In the genomic region with DNA sequence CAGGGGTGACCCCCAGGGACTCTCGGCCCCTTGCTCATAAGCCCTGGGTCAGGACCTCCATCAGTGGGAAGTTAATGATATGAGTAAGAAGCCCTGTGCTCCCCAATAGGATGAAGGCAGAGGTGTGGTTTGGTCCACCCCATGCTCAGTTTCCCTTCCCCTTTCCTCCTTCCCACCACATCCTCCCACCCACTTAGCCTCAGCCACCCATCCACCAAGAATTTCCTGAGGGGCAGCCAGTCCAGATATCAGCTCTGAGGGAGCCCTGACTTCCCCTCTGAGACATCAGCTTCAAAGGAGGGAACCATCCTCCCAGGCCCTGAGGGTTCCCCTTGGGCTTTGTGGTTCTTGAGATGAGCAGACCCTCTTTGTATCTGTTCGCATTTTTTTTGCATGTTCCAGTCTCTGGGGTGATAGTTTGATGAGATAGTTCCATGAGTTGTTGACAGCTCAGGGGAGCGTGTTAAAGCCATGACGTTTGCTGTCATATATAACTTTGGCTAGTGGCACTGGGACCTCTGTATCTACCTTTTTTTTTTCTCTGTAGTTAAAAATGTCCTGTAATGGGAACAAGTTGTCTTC, we compare ENCODE assay signal across 1 cellular context.
A peak's percentile ranks its signal among the peaks of the same experiment; 100 is the strongest.
TF ChIP-seq lines count a peak whose summit lies in the region.

No MANE protein-coding gene starts in this region.

TF ChIP-seq in GM12878, 131 proteins besides CTCF, POLR2A, EP300 and RAD21 (continued from another document and continues in another):
- TF ChIP-seq, protein P1, sequence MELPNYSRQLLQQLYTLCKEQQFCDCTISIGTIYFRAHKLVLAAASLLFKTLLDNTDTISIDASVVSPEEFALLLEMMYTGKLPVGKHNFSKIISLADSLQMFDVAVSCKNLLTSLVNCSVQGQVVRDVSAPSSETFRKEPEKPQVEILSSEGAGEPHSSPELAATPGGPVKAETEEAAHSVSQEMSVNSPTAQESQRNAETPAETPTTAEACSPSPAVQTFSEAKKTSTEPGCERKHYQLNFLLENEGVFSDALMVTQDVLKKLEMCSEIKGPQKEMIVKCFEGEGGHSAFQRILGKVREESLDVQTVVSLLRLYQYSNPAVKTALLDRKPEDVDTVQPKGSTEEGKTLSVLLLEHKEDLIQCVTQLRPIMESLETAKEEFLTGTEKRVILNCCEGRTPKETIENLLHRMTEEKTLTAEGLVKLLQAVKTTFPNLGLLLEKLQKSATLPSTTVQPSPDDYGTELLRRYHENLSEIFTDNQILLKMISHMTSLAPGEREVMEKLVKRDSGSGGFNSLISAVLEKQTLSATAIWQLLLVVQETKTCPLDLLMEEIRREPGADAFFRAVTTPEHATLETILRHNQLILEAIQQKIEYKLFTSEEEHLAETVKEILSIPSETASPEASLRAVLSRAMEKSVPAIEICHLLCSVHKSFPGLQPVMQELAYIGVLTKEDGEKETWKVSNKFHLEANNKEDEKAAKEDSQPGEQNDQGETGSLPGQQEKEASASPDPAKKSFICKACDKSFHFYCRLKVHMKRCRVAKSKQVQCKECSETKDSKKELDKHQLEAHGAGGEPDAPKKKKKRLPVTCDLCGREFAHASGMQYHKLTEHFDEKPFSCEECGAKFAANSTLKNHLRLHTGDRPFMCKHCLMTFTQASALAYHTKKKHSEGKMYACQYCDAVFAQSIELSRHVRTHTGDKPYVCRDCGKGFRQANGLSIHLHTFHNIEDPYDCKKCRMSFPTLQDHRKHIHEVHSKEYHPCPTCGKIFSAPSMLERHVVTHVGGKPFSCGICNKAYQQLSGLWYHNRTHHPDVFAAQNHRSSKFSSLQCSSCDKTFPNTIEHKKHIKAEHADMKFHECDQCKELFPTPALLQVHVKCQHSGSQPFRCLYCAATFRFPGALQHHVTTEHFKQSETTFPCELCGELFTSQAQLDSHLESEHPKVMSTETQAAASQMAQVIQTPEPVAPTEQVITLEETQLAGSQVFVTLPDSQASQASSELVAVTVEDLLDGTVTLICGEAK (IDR thresholded peaks at IDR 0.05; ENCODE audit: borderline replicate concordance), result no peak
- no peak for TF ChIP-seq CHD4 (IDR thresholded peaks at IDR 0.05)
- TF ChIP-seq MYC (IDR thresholded peaks at IDR 0.05; ENCODE audit: insufficient read depth, insufficient read length, insufficient replicate concordance, low read length, severe bottlenecking), result no peak
- TF ChIP-seq, protein P2, sequence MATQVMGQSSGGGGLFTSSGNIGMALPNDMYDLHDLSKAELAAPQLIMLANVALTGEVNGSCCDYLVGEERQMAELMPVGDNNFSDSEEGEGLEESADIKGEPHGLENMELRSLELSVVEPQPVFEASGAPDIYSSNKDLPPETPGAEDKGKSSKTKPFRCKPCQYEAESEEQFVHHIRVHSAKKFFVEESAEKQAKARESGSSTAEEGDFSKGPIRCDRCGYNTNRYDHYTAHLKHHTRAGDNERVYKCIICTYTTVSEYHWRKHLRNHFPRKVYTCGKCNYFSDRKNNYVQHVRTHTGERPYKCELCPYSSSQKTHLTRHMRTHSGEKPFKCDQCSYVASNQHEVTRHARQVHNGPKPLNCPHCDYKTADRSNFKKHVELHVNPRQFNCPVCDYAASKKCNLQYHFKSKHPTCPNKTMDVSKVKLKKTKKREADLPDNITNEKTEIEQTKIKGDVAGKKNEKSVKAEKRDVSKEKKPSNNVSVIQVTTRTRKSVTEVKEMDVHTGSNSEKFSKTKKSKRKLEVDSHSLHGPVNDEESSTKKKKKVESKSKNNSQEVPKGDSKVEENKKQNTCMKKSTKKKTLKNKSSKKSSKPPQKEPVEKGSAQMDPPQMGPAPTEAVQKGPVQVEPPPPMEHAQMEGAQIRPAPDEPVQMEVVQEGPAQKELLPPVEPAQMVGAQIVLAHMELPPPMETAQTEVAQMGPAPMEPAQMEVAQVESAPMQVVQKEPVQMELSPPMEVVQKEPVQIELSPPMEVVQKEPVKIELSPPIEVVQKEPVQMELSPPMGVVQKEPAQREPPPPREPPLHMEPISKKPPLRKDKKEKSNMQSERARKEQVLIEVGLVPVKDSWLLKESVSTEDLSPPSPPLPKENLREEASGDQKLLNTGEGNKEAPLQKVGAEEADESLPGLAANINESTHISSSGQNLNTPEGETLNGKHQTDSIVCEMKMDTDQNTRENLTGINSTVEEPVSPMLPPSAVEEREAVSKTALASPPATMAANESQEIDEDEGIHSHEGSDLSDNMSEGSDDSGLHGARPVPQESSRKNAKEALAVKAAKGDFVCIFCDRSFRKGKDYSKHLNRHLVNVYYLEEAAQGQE (IDR thresholded peaks at IDR 0.05; ENCODE audit: low read depth, low read length), result 0 out of 2 replicates have a peak, but pooled peaks have one; percentile 13
- TF ChIP-seq BCL11A (IDR thresholded peaks at IDR 0.05; ENCODE audit: low read depth, low read length), result peak; percentile 95; the same call in 1 of the 2 replicates
- peak; percentile 100 for TF ChIP-seq GATAD2B (conservative IDR thresholded peaks at IDR 0.05; ENCODE audit: low read depth)
- no peak for TF ChIP-seq ZNF274 (IDR thresholded peaks at IDR 0.05; ENCODE audit: insufficient read depth, insufficient read length)
- TF ChIP-seq, protein P3, sequence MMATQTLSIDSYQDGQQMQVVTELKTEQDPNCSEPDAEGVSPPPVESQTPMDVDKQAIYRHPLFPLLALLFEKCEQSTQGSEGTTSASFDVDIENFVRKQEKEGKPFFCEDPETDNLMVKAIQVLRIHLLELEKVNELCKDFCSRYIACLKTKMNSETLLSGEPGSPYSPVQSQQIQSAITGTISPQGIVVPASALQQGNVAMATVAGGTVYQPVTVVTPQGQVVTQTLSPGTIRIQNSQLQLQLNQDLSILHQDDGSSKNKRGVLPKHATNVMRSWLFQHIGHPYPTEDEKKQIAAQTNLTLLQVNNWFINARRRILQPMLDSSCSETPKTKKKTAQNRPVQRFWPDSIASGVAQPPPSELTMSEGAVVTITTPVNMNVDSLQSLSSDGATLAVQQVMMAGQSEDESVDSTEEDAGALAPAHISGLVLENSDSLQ (IDR thresholded peaks at IDR 0.05), result peak; percentile 86
- TF ChIP-seq PML (IDR thresholded peaks at IDR 0.05; ENCODE audit: low read length), result peak; percentile 91; the same call in 1 of the 2 replicates
- TF ChIP-seq TARDBP (IDR thresholded peaks at IDR 0.05; ENCODE audit: borderline replicate concordance), result peak; percentile 60
- TF ChIP-seq, protein P4, sequence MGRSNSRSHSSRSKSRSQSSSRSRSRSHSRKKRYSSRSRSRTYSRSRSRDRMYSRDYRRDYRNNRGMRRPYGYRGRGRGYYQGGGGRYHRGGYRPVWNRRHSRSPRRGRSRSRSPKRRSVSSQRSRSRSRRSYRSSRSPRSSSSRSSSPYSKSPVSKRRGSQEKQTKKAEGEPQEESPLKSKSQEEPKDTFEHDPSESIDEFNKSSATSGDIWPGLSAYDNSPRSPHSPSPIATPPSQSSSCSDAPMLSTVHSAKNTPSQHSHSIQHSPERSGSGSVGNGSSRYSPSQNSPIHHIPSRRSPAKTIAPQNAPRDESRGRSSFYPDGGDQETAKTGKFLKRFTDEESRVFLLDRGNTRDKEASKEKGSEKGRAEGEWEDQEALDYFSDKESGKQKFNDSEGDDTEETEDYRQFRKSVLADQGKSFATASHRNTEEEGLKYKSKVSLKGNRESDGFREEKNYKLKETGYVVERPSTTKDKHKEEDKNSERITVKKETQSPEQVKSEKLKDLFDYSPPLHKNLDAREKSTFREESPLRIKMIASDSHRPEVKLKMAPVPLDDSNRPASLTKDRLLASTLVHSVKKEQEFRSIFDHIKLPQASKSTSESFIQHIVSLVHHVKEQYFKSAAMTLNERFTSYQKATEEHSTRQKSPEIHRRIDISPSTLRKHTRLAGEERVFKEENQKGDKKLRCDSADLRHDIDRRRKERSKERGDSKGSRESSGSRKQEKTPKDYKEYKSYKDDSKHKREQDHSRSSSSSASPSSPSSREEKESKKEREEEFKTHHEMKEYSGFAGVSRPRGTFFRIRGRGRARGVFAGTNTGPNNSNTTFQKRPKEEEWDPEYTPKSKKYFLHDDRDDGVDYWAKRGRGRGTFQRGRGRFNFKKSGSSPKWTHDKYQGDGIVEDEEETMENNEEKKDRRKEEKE (IDR thresholded peaks at IDR 0.05), result no peak
- TF ChIP-seq POLR2AphosphoS2 (IDR thresholded peaks at IDR 0.05; ENCODE audit: low read depth, low read length), result no peak
- peak; percentile 75; the same call in 1 of the 2 replicates for TF ChIP-seq RCOR1 (conservative IDR thresholded peaks at IDR 0.05; ENCODE audit: low read depth, low read length)
- peak in 1 of 2 experiments; percentile 86; a peak in 2 of 3 replicates for TF ChIP-seq EGR1 (IDR thresholded peaks at IDR 0.05; ENCODE audit: borderline replicate concordance in 1 of 2, low read depth in 2 of 2, low read length in 2 of 2)
- peak; percentile 83; the same call in 1 of the 2 replicates for TF ChIP-seq RB1 (IDR thresholded peaks at IDR 0.05; ENCODE audit: borderline replicate concordance)
- TF ChIP-seq GABPA (IDR thresholded peaks at IDR 0.05; ENCODE audit: low read depth), result peak; percentile 73; the same call in 1 of the 2 replicates
- peak; percentile 98 for TF ChIP-seq TBL1XR1 (IDR thresholded peaks at IDR 0.05; ENCODE audit: low read depth, low read length)
- peak; percentile 92 for TF ChIP-seq BMI1 (IDR thresholded peaks at IDR 0.05; ENCODE audit: borderline replicate concordance)
- TF ChIP-seq CREM (IDR thresholded peaks at IDR 0.05; ENCODE audit: low read depth), result peak; percentile 94
- no peak for TF ChIP-seq NFXL1 (IDR thresholded peaks at IDR 0.05; ENCODE audit: borderline replicate concordance)
- peak; percentile 42; the same call in 1 of the 2 replicates for TF ChIP-seq RAD51 (IDR thresholded peaks at IDR 0.05)
- TF ChIP-seq MEF2A (IDR thresholded peaks at IDR 0.05; ENCODE audit: insufficient read depth, low read depth, low read length), result peak; percentile 85
- TF ChIP-seq CEBPB (IDR thresholded peaks at IDR 0.05; ENCODE audit: borderline replicate concordance in 1 of 2, low read depth in 2 of 2, low read length in 2 of 2), result peak in 1 of 2 experiments; percentile 99; a peak in 2 of 4 replicates
- no peak for TF ChIP-seq HDGF (IDR thresholded peaks at IDR 0.05)
- TF ChIP-seq, protein P5, sequence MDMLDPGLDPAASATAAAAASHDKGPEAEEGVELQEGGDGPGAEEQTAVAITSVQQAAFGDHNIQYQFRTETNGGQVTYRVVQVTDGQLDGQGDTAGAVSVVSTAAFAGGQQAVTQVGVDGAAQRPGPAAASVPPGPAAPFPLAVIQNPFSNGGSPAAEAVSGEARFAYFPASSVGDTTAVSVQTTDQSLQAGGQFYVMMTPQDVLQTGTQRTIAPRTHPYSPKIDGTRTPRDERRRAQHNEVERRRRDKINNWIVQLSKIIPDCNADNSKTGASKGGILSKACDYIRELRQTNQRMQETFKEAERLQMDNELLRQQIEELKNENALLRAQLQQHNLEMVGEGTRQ (IDR thresholded peaks at IDR 0.05; ENCODE audit: borderline replicate concordance, low read depth, low read length), result no peak
- peak; percentile 98 for TF ChIP-seq FOXM1 (IDR thresholded peaks at IDR 0.05; ENCODE audit: low read depth, low read length)
- TF ChIP-seq, protein P6, sequence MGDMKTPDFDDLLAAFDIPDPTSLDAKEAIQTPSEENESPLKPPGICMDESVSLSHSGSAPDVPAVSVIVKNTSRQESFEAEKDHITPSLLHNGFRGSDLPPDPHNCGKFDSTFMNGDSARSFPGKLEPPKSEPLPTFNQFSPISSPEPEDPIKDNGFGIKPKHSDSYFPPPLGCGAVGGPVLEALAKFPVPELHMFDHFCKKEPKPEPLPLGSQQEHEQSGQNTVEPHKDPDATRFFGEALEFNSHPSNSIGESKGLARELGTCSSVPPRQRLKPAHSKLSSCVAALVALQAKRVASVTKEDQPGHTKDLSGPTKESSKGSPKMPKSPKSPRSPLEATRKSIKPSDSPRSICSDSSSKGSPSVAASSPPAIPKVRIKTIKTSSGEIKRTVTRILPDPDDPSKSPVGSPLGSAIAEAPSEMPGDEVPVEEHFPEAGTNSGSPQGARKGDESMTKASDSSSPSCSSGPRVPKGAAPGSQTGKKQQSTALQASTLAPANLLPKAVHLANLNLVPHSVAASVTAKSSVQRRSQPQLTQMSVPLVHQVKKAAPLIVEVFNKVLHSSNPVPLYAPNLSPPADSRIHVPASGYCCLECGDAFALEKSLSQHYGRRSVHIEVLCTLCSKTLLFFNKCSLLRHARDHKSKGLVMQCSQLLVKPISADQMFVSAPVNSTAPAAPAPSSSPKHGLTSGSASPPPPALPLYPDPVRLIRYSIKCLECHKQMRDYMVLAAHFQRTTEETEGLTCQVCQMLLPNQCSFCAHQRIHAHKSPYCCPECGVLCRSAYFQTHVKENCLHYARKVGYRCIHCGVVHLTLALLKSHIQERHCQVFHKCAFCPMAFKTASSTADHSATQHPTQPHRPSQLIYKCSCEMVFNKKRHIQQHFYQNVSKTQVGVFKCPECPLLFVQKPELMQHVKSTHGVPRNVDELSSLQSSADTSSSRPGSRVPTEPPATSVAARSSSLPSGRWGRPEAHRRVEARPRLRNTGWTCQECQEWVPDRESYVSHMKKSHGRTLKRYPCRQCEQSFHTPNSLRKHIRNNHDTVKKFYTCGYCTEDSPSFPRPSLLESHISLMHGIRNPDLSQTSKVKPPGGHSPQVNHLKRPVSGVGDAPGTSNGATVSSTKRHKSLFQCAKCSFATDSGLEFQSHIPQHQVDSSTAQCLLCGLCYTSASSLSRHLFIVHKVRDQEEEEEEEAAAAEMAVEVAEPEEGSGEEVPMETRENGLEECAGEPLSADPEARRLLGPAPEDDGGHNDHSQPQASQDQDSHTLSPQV (IDR thresholded peaks at IDR 0.05), result no peak
- TF ChIP-seq ZNF622 (IDR thresholded peaks at IDR 0.05), result no peak
- peak; percentile 6; the same call in 1 of the 2 replicates for TF ChIP-seq ZSCAN29 (IDR thresholded peaks at IDR 0.05)
- no peak for TF ChIP-seq NRF1 (conservative IDR thresholded peaks at IDR 0.05; ENCODE audit: low read depth, low read length)
- TF ChIP-seq ZZZ3 (IDR thresholded peaks at IDR 0.05; ENCODE audit: control insufficient read depth, insufficient read length, low read depth), result no peak
- peak; percentile 100 for TF ChIP-seq MEF2B (IDR thresholded peaks at IDR 0.05; ENCODE audit: partially characterized antibody, poor library complexity, severe bottlenecking)
- TF ChIP-seq, protein P7, sequence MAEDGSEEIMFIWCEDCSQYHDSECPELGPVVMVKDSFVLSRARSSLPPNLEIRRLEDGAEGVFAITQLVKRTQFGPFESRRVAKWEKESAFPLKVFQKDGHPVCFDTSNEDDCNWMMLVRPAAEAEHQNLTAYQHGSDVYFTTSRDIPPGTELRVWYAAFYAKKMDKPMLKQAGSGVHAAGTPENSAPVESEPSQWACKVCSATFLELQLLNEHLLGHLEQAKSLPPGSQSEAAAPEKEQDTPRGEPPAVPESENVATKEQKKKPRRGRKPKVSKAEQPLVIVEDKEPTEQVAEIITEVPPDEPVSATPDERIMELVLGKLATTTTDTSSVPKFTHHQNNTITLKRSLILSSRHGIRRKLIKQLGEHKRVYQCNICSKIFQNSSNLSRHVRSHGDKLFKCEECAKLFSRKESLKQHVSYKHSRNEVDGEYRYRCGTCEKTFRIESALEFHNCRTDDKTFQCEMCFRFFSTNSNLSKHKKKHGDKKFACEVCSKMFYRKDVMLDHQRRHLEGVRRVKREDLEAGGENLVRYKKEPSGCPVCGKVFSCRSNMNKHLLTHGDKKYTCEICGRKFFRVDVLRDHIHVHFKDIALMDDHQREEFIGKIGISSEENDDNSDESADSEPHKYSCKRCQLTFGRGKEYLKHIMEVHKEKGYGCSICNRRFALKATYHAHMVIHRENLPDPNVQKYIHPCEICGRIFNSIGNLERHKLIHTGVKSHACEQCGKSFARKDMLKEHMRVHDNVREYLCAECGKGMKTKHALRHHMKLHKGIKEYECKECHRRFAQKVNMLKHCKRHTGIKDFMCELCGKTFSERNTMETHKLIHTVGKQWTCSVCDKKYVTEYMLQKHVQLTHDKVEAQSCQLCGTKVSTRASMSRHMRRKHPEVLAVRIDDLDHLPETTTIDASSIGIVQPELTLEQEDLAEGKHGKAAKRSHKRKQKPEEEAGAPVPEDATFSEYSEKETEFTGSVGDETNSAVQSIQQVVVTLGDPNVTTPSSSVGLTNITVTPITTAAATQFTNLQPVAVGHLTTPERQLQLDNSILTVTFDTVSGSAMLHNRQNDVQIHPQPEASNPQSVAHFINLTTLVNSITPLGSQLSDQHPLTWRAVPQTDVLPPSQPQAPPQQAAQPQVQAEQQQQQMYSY (CRISPR knock-in tag; IDR thresholded peaks at IDR 0.05), result 0 out of 2 replicates have a peak, but pooled peaks have one; percentile 26
- TF ChIP-seq CREB1 (IDR thresholded peaks at IDR 0.05; ENCODE audit: low read depth), result peak; percentile 85
- TF ChIP-seq FOXK2 (IDR thresholded peaks at IDR 0.05), result peak; percentile 73
